In genomic region chr6:63307581-63308246, GRCh38 we compare ENCODE assay signal across 9 cellular contexts. TPM values are rescaled to one million over a fixed set of nuclear protein-coding genes. Genes with fewer than 3 reads are reported as not detected.
DNase-seq lines count a peak whose midpoint lies in the region; ATAC-seq and TF ChIP-seq lines count a peak whose summit lies in the region.
"Had no signal": no experiment of that assay in that cellular context is flagged by ENCODE, and none has a peak within 500 bp of the region (broad histone marks: within the 10 kb centered on the region; RNA-seq: fewer than 3 reads in every experiment).

No MANE protein-coding gene starts in this region.

- no peak overlapping the region for H2BK15ac ChIP-seq in mesenchymal stem cell (ENCODE audit: low read depth, poor library complexity, severe bottlenecking)

- no peaks in the 10 kb centered on the region for H3K79me1 ChIP-seq in mesenchymal stem cell (replicated peaks; ENCODE audit: low read length, poor library complexity, severe bottlenecking)

- no peak overlapping the region for H3K4me3 Mint-ChIP-seq in activated naive CD8-positive, alpha-beta T cell treated with anti-CD3 and anti-CD28 coated beads for 36 hours
- H3K4me3 Mint-ChIP-seq: IgD-negative memory B cell had no signal

- peak; percentile 61 for TF ChIP-seq CTCF in AG09309 (IDR thresholded peaks at IDR 0.05; ENCODE audit: control insufficient read depth, insufficient read depth, low read depth, low read length, missing control alignments)
- TF ChIP-seq CTCF in astrocyte of the cerebellum (IDR thresholded peaks at IDR 0.05; ENCODE audit: low read depth, low read length, missing control alignments) = peak; percentile 23

- 27% methylated on average over 2 of the region's 3 CpGs for WGBS in mesenchymal stem cell

- H3K18ac ChIP-seq in mesenchymal stem cell (ENCODE audit: low read depth in 1 of 2, low read length in 2 of 2) = no peak overlapping the region

- no peaks in the 10 kb centered on the region for H3K36me3 Mint-ChIP-seq in activated naive CD8-positive, alpha-beta T cell treated with anti-CD3 and anti-CD28 coated beads for 36 hours
- H3K36me3 Mint-ChIP-seq: IgD-negative memory B cell had no signal

- H2BK12ac ChIP-seq in mesenchymal stem cell (ENCODE audit: low read length in 2 of 2) = no peak overlapping the region

- no peak overlapping the region for H3K4me2 ChIP-seq in mesenchymal stem cell (ENCODE audit: low read length, poor library complexity, severe bottlenecking)

- H3K4me1 ChIP-seq in mesenchymal stem cell (ENCODE audit: control insufficient read depth, insufficient read depth, low read depth, low read length) = no peaks in the 10 kb centered on the region

- H3K4me3 ChIP-seq in AG09309 (ENCODE audit: control insufficient read depth, low read depth, low read length) = no peak overlapping the region
- H3K4me3 ChIP-seq in astrocyte of the cerebellum (ENCODE audit: low read depth, low read length) = no peak overlapping the region
- H3K4me3 ChIP-seq in mesenchymal stem cell (ENCODE audit: insufficient read depth in 1 of 2, low read depth in 1 of 2, low read length in 2 of 2) = peak overlapping the region in 1 of 2 experiments; percentile 38

- H3K9me3 ChIP-seq in mesenchymal stem cell (ENCODE audit: control insufficient read depth, low read length) = no peaks in the 10 kb centered on the region

- H3K27me3 Mint-ChIP-seq in activated naive CD8-positive, alpha-beta T cell treated with anti-CD3 and anti-CD28 coated beads for 36 hours = peaks cover 4% of the 10 kb centered on the region
- H3K27me3 Mint-ChIP-seq: IgD-negative memory B cell had no signal

- H3K9me3 Mint-ChIP-seq in activated naive CD8-positive, alpha-beta T cell treated with anti-CD3 and anti-CD28 coated beads for 36 hours = peaks cover under 1% of the 10 kb centered on the region
- H3K9me3 Mint-ChIP-seq: IgD-negative memory B cell had no signal

- in situ Hi-C loops in astrocyte of the cerebellum (cut with HindIII; ENCODE audit: low sequenced_read_pairs) = no loop called here

- H2AK5ac ChIP-seq in mesenchymal stem cell (ENCODE audit: low read length, severe bottlenecking) = no peak overlapping the region

- H3K4me1 Mint-ChIP-seq in activated naive CD8-positive, alpha-beta T cell treated with anti-CD3 and anti-CD28 coated beads for 36 hours = no peaks in the 10 kb centered on the region
- H3K4me1 Mint-ChIP-seq: IgD-negative memory B cell had no signal

- no peaks in the 10 kb centered on the region for H3K36me3 ChIP-seq in mesenchymal stem cell (ENCODE audit: control insufficient read depth in 1 of 2, insufficient read depth in 2 of 2, low read depth in 1 of 2, low read length in 2 of 2)

- H3K4ac ChIP-seq in mesenchymal stem cell (ENCODE audit: low read depth in 1 of 2, low read length in 2 of 2) = no peak overlapping the region

- no peaks in the 10 kb centered on the region for H3K27me3 ChIP-seq in mesenchymal stem cell (ENCODE audit: control insufficient read depth in 1 of 2, insufficient read depth in 1 of 2, low read length in 2 of 2)

- no peak overlapping the region for H3K14ac ChIP-seq in mesenchymal stem cell (ENCODE audit: low read length in 2 of 2)

- H3K23ac ChIP-seq in mesenchymal stem cell (ENCODE audit: low read length in 2 of 2) = no peak overlapping the region

- DNase-seq in AG09309 (ENCODE audit: low read depth) = peak; percentile 20
- peak; percentile 25 for DNase-seq in NCI-H2029 treated with DMSO at 0.1 percent for 48 hours (lab: John Stamatoyannopoulos, UW)
- no peak for DNase-seq in astrocyte of the cerebellum (ENCODE audit: low read depth)
- DNase-seq in mesenchymal stem cell = peak; percentile 52
- DNase-seq in KG1 (lab: John Stamatoyannopoulos, UW) = no peak
- DNase-seq in activated naive CD8-positive, alpha-beta T cell treated with anti-CD3 and anti-CD28 coated beads for 36 hours = no peak

- H2BK5ac ChIP-seq in mesenchymal stem cell (ENCODE audit: low read depth, low read length, poor library complexity, severe bottlenecking) = no peak overlapping the region

- peak overlapping the region; percentile 63 for H3K9ac ChIP-seq in mesenchymal stem cell (ENCODE audit: low read length)

- no peak overlapping the region for H4K8ac ChIP-seq in mesenchymal stem cell (ENCODE audit: low read length)

- no peak overlapping the region for H3K27ac ChIP-seq in mesenchymal stem cell (ENCODE audit: low read length, poor library complexity, severe bottlenecking)

- H2AFZ ChIP-seq in mesenchymal stem cell (ENCODE audit: low read depth, low read length) = no peak overlapping the region

- H2BK120ac ChIP-seq in mesenchymal stem cell (ENCODE audit: low read depth, low read length) = no peak overlapping the region

- ATAC-seq in GM18511 (IDR thresholded peaks at IDR 0.05; ENCODE audit: unreplicated experiment) (peak; percentile 92), HG02852 (IDR thresholded peaks at IDR 0.05; ENCODE audit: unreplicated experiment) (peak; percentile 92)

- no peak overlapping the region for H4K91ac ChIP-seq in mesenchymal stem cell (ENCODE audit: low read length)

- no peak overlapping the region for H3K27ac Mint-ChIP-seq in activated naive CD8-positive, alpha-beta T cell treated with anti-CD3 and anti-CD28 coated beads for 36 hours
- H3K27ac Mint-ChIP-seq: IgD-negative memory B cell had no signal

RNA-seq across cellular contexts. Expression of gene LGSN, which starts 12.1 kb away (rescaled TPM):
- polyA plus RNA-seq in mesenchymal stem cell (2013, experiment 1 of 2) = 0.41 TPM
- polyA plus RNA-seq in mesenchymal stem cell (2013, experiment 2 of 2) = 0.25 TPM
- not detected for total RNA-seq in activated naive CD8-positive, alpha-beta T cell treated with anti-CD3 and anti-CD28 coated beads for 36 hours
- polyA plus RNA-seq: IgD-negative memory B cell had no signal

Comparison
In these comparisons a context has a peak if more than half of its experiments do, and no peak if none do; other contexts are left out.
1. DNase-seq: peak in AG09309 (single experiment), NCI-H2029 treated with DMSO at 0.1 percent for 48 hours (single experiment) and mesenchymal stem cell (single experiment); none in astrocyte of the cerebellum (single experiment), KG1 (single experiment) and activated naive CD8-positive, alpha-beta T cell treated with anti-CD3 and anti-CD28 coated beads for 36 hours (single experiment).